Comparison of ENCODE assay signal across 17 cellular contexts in genomic region chr21:37231671-37232070, GRCh38.
"Had no signal": no experiment of that assay in that cellular context is flagged by ENCODE, and none has a peak within 500 bp of the region (broad histone marks: within the 10 kb centered on the region; RNA-seq: fewer than 3 reads in every experiment).

No MANE protein-coding gene starts in this region.

- H3K27me3 Mint-ChIP-seq: activated CD4-positive, alpha-beta memory T cell treated with anti-CD3 and anti-CD28 coated beads, Interleukin-2, amount 10 ng/mL, durations not matched to agents 7 days and 5 days; central memory CD8-positive, alpha-beta T cell had no signal

- H3K4me3 ChIP-seq: ascending aorta, colonic mucosa, lower lobe of right lung, sigmoid colon had no signal

- H3K9me3 Mint-ChIP-seq: activated CD4-positive, alpha-beta memory T cell treated with anti-CD3 and anti-CD28 coated beads, Interleukin-2, amount 10 ng/mL, durations not matched to agents 7 days and 5 days; central memory CD8-positive, alpha-beta T cell; endodermal cell; nephron had no signal

- H3K4me1 Mint-ChIP-seq: central memory CD8-positive, alpha-beta T cell; nephron had no signal

- H3K9me3 ChIP-seq: ascending aorta, colonic mucosa, lower lobe of right lung, sigmoid colon had no signal

- DNase-seq: activated CD4-positive, alpha-beta memory T cell treated with anti-CD3 and anti-CD28 coated beads, Interleukin-2, amount 10 ng/mL, durations not matched to agents 7 days and 5 days; activated CD4-positive, alpha-beta T cell treated with anti-CD3 and anti-CD28 coated beads for 4 hours; activated CD8-positive, alpha-beta memory T cell treated with anti-CD3 and anti-CD28 coated beads, Interleukin-2, amount 50 U/mL, for 48 hours; activated gamma-delta T cell; colonic mucosa; endodermal cell; foreskin keratinocyte; hippocampal formation; left colon; lower lobe of right lung; nucleus accumbens; sigmoid colon; stimulated activated CD4-positive, alpha-beta T cell treated with anti-CD3 and anti-CD28 coated beads, Interleukin-4, amount 100 ng/mL, for 4 hours; stimulated activated naive CD4-positive, alpha-beta T cell had no signal

- H3K27ac Mint-ChIP-seq: activated CD4-positive, alpha-beta memory T cell treated with anti-CD3 and anti-CD28 coated beads, Interleukin-2, amount 10 ng/mL, durations not matched to agents 7 days and 5 days; endodermal cell had no signal

- H3K27me3 ChIP-seq: ascending aorta, colonic mucosa, foreskin keratinocyte, sigmoid colon had no signal

- H3K27ac ChIP-seq: ascending aorta, colonic mucosa, foreskin keratinocyte, lower lobe of right lung, sigmoid colon had no signal

- H3K4me1 ChIP-seq: ascending aorta, colonic mucosa, foreskin keratinocyte, lower lobe of right lung, sigmoid colon had no signal

- H3K4me3 Mint-ChIP-seq: activated CD4-positive, alpha-beta memory T cell treated with anti-CD3 and anti-CD28 coated beads, Interleukin-2, amount 10 ng/mL, durations not matched to agents 7 days and 5 days; central memory CD8-positive, alpha-beta T cell; endodermal cell; nephron had no signal

- ATAC-seq: foreskin keratinocyte, left colon, lower lobe of right lung had no signal
